Comparison of ENCODE assay signal across 7 cellular contexts in the genomic region with DNA sequence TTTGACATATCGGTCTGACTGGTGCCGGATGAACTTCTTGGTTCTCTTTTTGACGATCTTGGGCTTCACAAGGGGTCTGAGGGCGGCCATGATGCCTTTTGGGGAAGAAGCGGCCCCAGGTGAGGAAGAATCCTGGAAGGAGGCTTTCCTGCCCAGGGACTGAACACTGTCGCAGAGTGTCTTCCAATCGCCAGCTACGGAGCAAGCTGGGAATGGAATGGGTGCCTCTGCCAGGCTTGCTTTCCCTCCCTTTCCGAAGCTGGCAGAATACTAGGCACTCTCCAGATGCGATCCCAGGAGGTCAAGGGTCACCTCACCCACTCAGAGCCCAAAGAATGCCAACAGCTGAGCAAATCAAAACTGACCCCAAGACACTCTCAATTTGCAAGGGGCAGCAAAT. TPM values are rescaled to one million over a fixed set of nuclear protein-coding genes. Genes with fewer than 3 reads are reported as not detected.
DNase-seq lines count a peak whose midpoint lies in the region; ATAC-seq and TF ChIP-seq lines count a peak whose summit lies in the region.
"Not testable (repeated sequence)": the region's sequence is repeated elsewhere in the genome, so short reads cannot be mapped to it uniquely, and the experiment has no call there.

No MANE protein-coding gene starts in this region.

- intact Hi-C loops in gastrocnemius medialis (cut with DNase I; ENCODE audit: low total_unique reads), result loop anchor here (2.0 to 5.0 kb wide), 2 partner anchors 29 to 133 kb away; no protein-coding TSS in a partner anchor

- peak overlapping the region; percentile 89 for H3K9ac ChIP-seq in OCI-LY3 (ENCODE audit: low read length)

- TF ChIP-seq POLR2A in gastrocnemius medialis (IDR thresholded peaks at IDR 0.05), result not testable (repeated sequence)

- H3K36me3 ChIP-seq in OCI-LY3 (replicated peaks; ENCODE audit: low read depth, low read length) (peaks cover 55% of the 10 kb centered on the region), cardiac muscle cell (peaks cover 44% of the 10 kb centered on the region), gastrocnemius medialis (peaks cover 0 to 44% of the 10 kb centered on the region in 2 donors)

- peak overlapping the region; percentile 64 for H3K27ac ChIP-seq in OCI-LY3 (ENCODE audit: low read length)
- H3K27ac ChIP-seq in cardiac muscle cell, result not testable (repeated sequence)
- peak overlapping the region; percentile 91 to 94 (median 92) for H3K27ac ChIP-seq in gastrocnemius medialis

- H3K4me1 Mint-ChIP-seq in activated CD8-positive, alpha-beta memory T cell treated with anti-CD3 and anti-CD28 coated beads, Interleukin-2, amount 10 ng/mL, durations not matched to agents 7 days and 5 days, result peaks cover 55% of the 10 kb centered on the region
- H3K4me1 Mint-ChIP-seq in chondrocyte (ENCODE audit: low read depth) (peaks cover 48% of the 10 kb centered on the region), mesothelial cell of epicardium (peaks cover 37% of the 10 kb centered on the region)

- H4K20me1 ChIP-seq in OCI-LY3 (ENCODE audit: insufficient read depth, low read length), result peaks cover 57% of the 10 kb centered on the region

- H3K4me3 Mint-ChIP-seq in activated CD8-positive, alpha-beta memory T cell treated with anti-CD3 and anti-CD28 coated beads, Interleukin-2, amount 10 ng/mL, durations not matched to agents 7 days and 5 days, result peak overlapping the region; percentile 98
- peak overlapping the region; percentile 94 for H3K4me3 Mint-ChIP-seq in chondrocyte (ENCODE audit: unreplicated experiment)
- H3K4me3 Mint-ChIP-seq in mesothelial cell of epicardium, result peak overlapping the region; percentile 100

- peak overlapping the region; percentile 72 for H3K4me2 ChIP-seq in OCI-LY3 (ENCODE audit: low read length)

- H3K36me3 Mint-ChIP-seq in activated CD8-positive, alpha-beta memory T cell treated with anti-CD3 and anti-CD28 coated beads, Interleukin-2, amount 10 ng/mL, durations not matched to agents 7 days and 5 days, result peaks cover 56% of the 10 kb centered on the region
- peaks cover 27% of the 10 kb centered on the region for H3K36me3 Mint-ChIP-seq in chondrocyte (ENCODE audit: low read depth)
- H3K36me3 Mint-ChIP-seq in mesothelial cell of epicardium, result peaks cover 27% of the 10 kb centered on the region

- H2AFZ ChIP-seq in OCI-LY3 (ENCODE audit: low read depth, low read length), result not testable (repeated sequence)

- peak overlapping the region; percentile 98 for H3K27ac Mint-ChIP-seq in activated CD8-positive, alpha-beta memory T cell treated with anti-CD3 and anti-CD28 coated beads, Interleukin-2, amount 10 ng/mL, durations not matched to agents 7 days and 5 days
- H3K27ac Mint-ChIP-seq in chondrocyte (ENCODE audit: unreplicated experiment) (peak overlapping the region; percentile 63), mesothelial cell of epicardium (peak overlapping the region; percentile 100)

- H3K4me1 ChIP-seq in OCI-LY3 (ENCODE audit: low read length), result peaks cover 24% of the 10 kb centered on the region
- H3K4me1 ChIP-seq in cardiac muscle cell (ENCODE audit: low read depth), result peaks cover 14% of the 10 kb centered on the region
- H3K4me1 ChIP-seq in gastrocnemius medialis, result peaks cover 34 to 42% of the 10 kb centered on the region in 2 donors

- H3K4me3 ChIP-seq in GM08714 (ENCODE audit: low read length) (peak overlapping the region; percentile 94), OCI-LY3 (ENCODE audit: low read length) (peak overlapping the region; percentile 86), cardiac muscle cell (peak overlapping the region; percentile 92), gastrocnemius medialis (peak overlapping the region; percentile 81 to 97 (median 93))

- H3K27me3 ChIP-seq in OCI-LY3 (ENCODE audit: low read depth, low read length); cardiac muscle cell; gastrocnemius medialis: not testable (repeated sequence)

- TF ChIP-seq CTCF in OCI-LY3 (IDR thresholded peaks at IDR 0.05; ENCODE audit: low read depth, low read length); chondrocyte (IDR thresholded peaks at IDR 0.05); cardiac muscle cell (IDR thresholded peaks at IDR 0.05; ENCODE audit: low read depth, low read length); mesothelial cell of epicardium (IDR thresholded peaks at IDR 0.05; ENCODE audit: unreplicated experiment); gastrocnemius medialis (IDR thresholded peaks at IDR 0.05 in 4 of 5, conservative IDR thresholded peaks at IDR 0.05 in 1 of 5): not testable (repeated sequence)

- H3K79me2 ChIP-seq in OCI-LY3 (ENCODE audit: low read length), result peaks cover 55% of the 10 kb centered on the region

- CTCF ChIA-PET in activated CD8-positive, alpha-beta memory T cell treated with anti-CD3 and anti-CD28 coated beads, Interleukin-2, amount 10 ng/mL, durations not matched to agents 7 days and 5 days (lab: Charles Lee), result interaction anchor here (2.3 to 2.5 kb wide), 2 partner anchors 9 to 52 kb away, joined by 16 to 21 read pairs; no protein-coding TSS in a partner anchor

- not testable (repeated sequence) for ATAC-seq in activated CD8-positive, alpha-beta memory T cell treated with anti-CD3 and anti-CD28 coated beads, Interleukin-2, amount 10 ng/mL, durations not matched to agents 7 days and 5 days; gastrocnemius medialis

- not testable (repeated sequence) for H3K9me3 ChIP-seq in OCI-LY3 (ENCODE audit: insufficient read depth, low read length); cardiac muscle cell (ENCODE audit: low read depth); gastrocnemius medialis

- not testable (repeated sequence) for H3K9me3 Mint-ChIP-seq in activated CD8-positive, alpha-beta memory T cell treated with anti-CD3 and anti-CD28 coated beads, Interleukin-2, amount 10 ng/mL, durations not matched to agents 7 days and 5 days (ENCODE audit: low read depth); chondrocyte (ENCODE audit: low read depth); mesothelial cell of epicardium

- in situ Hi-C loops in gastrocnemius medialis (cut with MboI; ENCODE audit: low sequenced_read_pairs in 4 of 4), result not testable (repeated sequence)

- not testable (repeated sequence) for DNase-seq in activated CD8-positive, alpha-beta memory T cell treated with anti-CD3 and anti-CD28 coated beads, Interleukin-2, amount 10 ng/mL, durations not matched to agents 7 days and 5 days; chondrocyte (ENCODE audit: low spot score); cardiac muscle cell (ENCODE audit: low read depth in 1 of 2, low spot score in 1 of 2); mesothelial cell of epicardium (ENCODE audit: low spot score in 2 of 2, unreplicated experiment in 2 of 2); gastrocnemius medialis

- not testable (repeated sequence) for H3K27me3 Mint-ChIP-seq in activated CD8-positive, alpha-beta memory T cell treated with anti-CD3 and anti-CD28 coated beads, Interleukin-2, amount 10 ng/mL, durations not matched to agents 7 days and 5 days; chondrocyte (ENCODE audit: low read depth); mesothelial cell of epicardium (ENCODE audit: low read depth)

RNA-seq across cellular contexts. Expression of a gene that starts 1.2 kb away (rescaled TPM):
- total RNA-seq in activated CD8-positive, alpha-beta memory T cell treated with anti-CD3 and anti-CD28 coated beads, Interleukin-2, amount 10 ng/mL, durations not matched to agents 7 days and 5 days, result 1,000 to 10,000 TPM; 1,759 to 1,893 TPM
- total RNA-seq in chondrocyte (960 to 1,087 TPM (median 972 TPM) in 3 replicates), cardiac muscle cell (824 and 1,421 TPM in 2 replicates), mesothelial cell of epicardium (1,710 to 1,896 TPM (median 1,851 TPM) in 3 replicates), gastrocnemius medialis (1,000 to 10,000 TPM in 2 of 4 donors, 100 to 1,000 TPM in 2; 765 to 1,204 (median 990) TPM)
- 726 and 889 TPM in 2 replicates for polyA plus RNA-seq in cardiac muscle cell

RNA-seq across cellular contexts. Expression of a gene that starts 43.7 kb away (rescaled TPM):
- under 1 TPM; 0.05 to 0.09 TPM for total RNA-seq in activated CD8-positive, alpha-beta memory T cell treated with anti-CD3 and anti-CD28 coated beads, Interleukin-2, amount 10 ng/mL, durations not matched to agents 7 days and 5 days
- 11.3 to 15.7 TPM (median 12.0 TPM) in 3 replicates for total RNA-seq in chondrocyte
- total RNA-seq in cardiac muscle cell, result 50.6 and 80.3 TPM in 2 replicates
- 35.2 and 44.7 TPM in 2 replicates for polyA plus RNA-seq in cardiac muscle cell
- total RNA-seq in mesothelial cell of epicardium, result 13.2 to 14.4 TPM (median 14.0 TPM) in 3 replicates
- 100 to 1,000 TPM; 133 to 308 (median 181) TPM for total RNA-seq in gastrocnemius medialis

Comparison
In these comparisons a context has a peak if more than half of its experiments do, and no peak if none do; other contexts are left out.
1. RNA of a gene that starts 43.7 kb away (total RNA-seq): 133 to 308 TPM in gastrocnemius medialis, 50.6 to 80.3 TPM in cardiac muscle cell, 13.2 to 14.4 TPM in mesothelial cell of epicardium and 11.3 to 15.7 TPM in chondrocyte; 0.05 to 0.09 TPM in activated CD8-positive, alpha-beta memory T cell treated with anti-CD3 and anti-CD28 coated beads, Interleukin-2, amount 10 ng/mL, durations not matched to agents 7 days and 5 days; every median in the first group is over 10 times any median in the second.
2. Peak in every context shown above with its lines, with median percentiles within 50 percentile points of each other: H3K4me3 ChIP-seq, H3K27ac Mint-ChIP-seq and H3K4me3 Mint-ChIP-seq.